In genomic region chr7:118861581-118861980, GRCh38 we compare ENCODE assay signal across 23 cellular contexts.
"Had no signal": no experiment of that assay in that cellular context is flagged by ENCODE, and none has a peak within 500 bp of the region (broad histone marks: within the 10 kb centered on the region; RNA-seq: fewer than 3 reads in every experiment).

No MANE protein-coding gene starts in this region.

- H3K36me3 ChIP-seq: ovary, spleen, tibial artery, upper lobe of left lung had no signal

- DNase-seq: cortex of kidney; dorsolateral prefrontal cortex; effector CD4-positive, alpha-beta T cell; kidney; mucosa of descending colon; naive B cell; occipital lobe; ovary; posterior cingulate gyrus; psoas muscle; right cardiac atrium; spleen; stimulated activated CD4-positive, alpha-beta T cell treated with anti-CD3 and anti-CD28 coated beads, Interleukin-4, amount 100 ng/mL, for 4 hours; stimulated activated naive CD8-positive, alpha-beta T cell treated with anti-CD3 and anti-CD28 coated beads, Interleukin-15, Interleukin-2, amounts not matched to agents 100 U/mL and 50 U/mL, for 24 hours; substantia nigra; testis; tibial artery; upper lobe of left lung had no signal

- H3K4me1 ChIP-seq: psoas muscle, spleen, testis, tibial artery, upper lobe of left lung had no signal

- H3K27ac ChIP-seq: ovary, psoas muscle, skin epidermis, spleen, testis, tibial artery, upper lobe of left lung had no signal

- ATAC-seq: left lobe of liver; mucosa of descending colon; natural killer cell treated with Interleukin-12 subunit alpha and Interleukin-12 subunit beta and Interleukin-15 and Interleukin-18, amount 100 ng/mL, for 72 hours; psoas muscle; right cardiac atrium; stimulated activated memory B cell treated with anti-CD40 and anti-IgM and Interleukin-4, amounts not matched to agents 10 μg/mL and 1 μg/mL and 100 μg/mL, for 72 hours; stimulated activated naive CD8-positive, alpha-beta T cell treated with anti-CD3 and anti-CD28 coated beads, Interleukin-15, Interleukin-2, amounts not matched to agents 100 U/mL and 50 U/mL, for 24 hours had no signal

- H3K27me3 ChIP-seq: ovary, spleen, testis, tibial artery, upper lobe of left lung had no signal

- H3K9me3 ChIP-seq: mucosa of descending colon, ovary, psoas muscle, testis, upper lobe of left lung had no signal

- H3K4me3 ChIP-seq: dorsolateral prefrontal cortex, lung, mucosa of descending colon, ovary, psoas muscle, skin epidermis, spleen, testis, tibial artery, upper lobe of left lung had no signal
